In genomic region chr12:105992849-105993740, GRCh38 we compare ENCODE assay signal across 1 cellular context.
TF ChIP-seq lines count a peak whose summit lies in the region.

No MANE protein-coding gene starts in this region.

TF ChIP-seq in H1, 55 proteins besides CTCF, POLR2A, EP300 and RAD21 (continued from another document):
- TF ChIP-seq, protein P1, sequence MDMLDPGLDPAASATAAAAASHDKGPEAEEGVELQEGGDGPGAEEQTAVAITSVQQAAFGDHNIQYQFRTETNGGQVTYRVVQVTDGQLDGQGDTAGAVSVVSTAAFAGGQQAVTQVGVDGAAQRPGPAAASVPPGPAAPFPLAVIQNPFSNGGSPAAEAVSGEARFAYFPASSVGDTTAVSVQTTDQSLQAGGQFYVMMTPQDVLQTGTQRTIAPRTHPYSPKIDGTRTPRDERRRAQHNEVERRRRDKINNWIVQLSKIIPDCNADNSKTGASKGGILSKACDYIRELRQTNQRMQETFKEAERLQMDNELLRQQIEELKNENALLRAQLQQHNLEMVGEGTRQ (IDR thresholded peaks at IDR 0.05; ENCODE audit: low read length) = no peak
- TF ChIP-seq CHD1 (IDR thresholded peaks at IDR 0.05; ENCODE audit: low read depth, low read length) = no peak
- TF ChIP-seq SIRT6 (IDR thresholded peaks at IDR 0.05; ENCODE audit: low read length) = no peak
